Comparison of ENCODE assay signal across 21 cellular contexts in genomic region chr10:63005246-63005645, GRCh38.
A peak's percentile ranks its signal among the peaks of the same experiment; 100 is the strongest.
DNase-seq lines count a peak whose midpoint lies in the region; ATAC-seq and TF ChIP-seq lines count a peak whose summit lies in the region.
"Had no signal": no experiment of that assay in that cellular context is flagged by ENCODE, and none has a peak within 500 bp of the region (broad histone marks: within the 10 kb centered on the region; RNA-seq: fewer than 3 reads in every experiment).

No MANE protein-coding gene starts in this region.

- DNase-seq in stimulated activated naive CD8-positive, alpha-beta T cell treated with anti-CD3 and anti-CD28 coated beads, Interleukin-15, amount 100 ng/mL, for 72 hours = no peak
- DNase-seq in stimulated activated naive CD8-positive, alpha-beta T cell treated with anti-CD3 and anti-CD28 coated beads, Interleukin-15, Interleukin-2, amounts not matched to agents 100 U/mL and 50 U/mL, for 24 hours = no peak
- DNase-seq in RWPE1 (ENCODE audit: low spot score) (peak; percentile 25), fibroblast of lung (ENCODE audit: low read depth in 2 of 2) (peak; percentile 84 to 92), NCI-H1417 treated with DMSO at 0.1 percent for 48 hours (lab: John Stamatoyannopoulos, UW) (no peak), NCI-H1436 treated with DMSO at 0.1 percent for 48 hours (lab: John Stamatoyannopoulos, UW) (no peak)
- DNase-seq: activated naive CD8-positive, alpha-beta T cell treated with anti-CD3 and anti-CD28 coated beads, Interleukin-2, amount 10 ng/mL, durations not matched to agents 7 days and 5 days; activated T-cell treated with anti-CD3 and anti-CD28 coated beads for 4 hours; AML-193; Calu3; esophagus squamous epithelium; KBM-7; NCI-H187 treated with DMSO at 0.1 percent for 48 hours; NCI-H510A treated with DMSO at 0.1 percent for 48 hours; Peyer's patch; stimulated activated naive B cell treated with anti-CD40 and anti-IgM and Interleukin-4, amounts not matched to agents 10 μg/mL and 1 μg/mL and 100 μg/mL, for 72 hours had no signal

- H3K27ac ChIP-seq in RWPE1 (no peak overlapping the region), fibroblast of lung (ENCODE audit: insufficient read depth, low read length) (no peak overlapping the region)
- H3K27ac ChIP-seq: esophagus squamous epithelium, neural progenitor cell, Peyer's patch had no signal

- no peak overlapping the region for H3K4me3 ChIP-seq in fibroblast of lung (replicated peaks in 1 of 4; ENCODE audit: control extremely low read depth in 1 of 4, insufficient read depth in 1 of 4, low read depth in 3 of 4, low read length in 4 of 4)
- H3K4me3 ChIP-seq: esophagus squamous epithelium, neural progenitor cell, Peyer's patch had no signal

- H3K9me3 Mint-ChIP-seq in stimulated activated naive CD8-positive, alpha-beta T cell treated with anti-CD3 and anti-CD28 coated beads, Interleukin-15, amount 100 ng/mL, for 72 hours = no peaks in the 10 kb centered on the region
- H3K9me3 Mint-ChIP-seq: activated naive CD8-positive, alpha-beta T cell treated with anti-CD3 and anti-CD28 coated beads, Interleukin-2, amount 10 ng/mL, durations not matched to agents 7 days and 5 days; neural progenitor cell; stimulated activated naive B cell treated with anti-CD40 and anti-IgM and Interleukin-4, amounts not matched to agents 10 μg/mL and 1 μg/mL and 100 μg/mL, for 72 hours had no signal

- POLR2A ChIA-PET in RWPE1 (lab: Yijun Ruan, JAX; ENCODE audit: low non-redundant PET) = no interaction called here

- H3K79me2 ChIP-seq in fibroblast of lung (ENCODE audit: control insufficient read depth, insufficient read depth, low read length) = no peaks in the 10 kb centered on the region

- peaks cover 2% of the 10 kb centered on the region for H3K4me1 ChIP-seq in fibroblast of lung (ENCODE audit: control insufficient read depth, extremely low read depth, insufficient read depth, low read length)
- H3K4me1 ChIP-seq: esophagus squamous epithelium, Peyer's patch had no signal

- H3K27ac Mint-ChIP-seq in stimulated activated naive CD8-positive, alpha-beta T cell treated with anti-CD3 and anti-CD28 coated beads, Interleukin-15, amount 100 ng/mL, for 72 hours = no peak overlapping the region
- H3K27ac Mint-ChIP-seq: activated naive CD8-positive, alpha-beta T cell treated with anti-CD3 and anti-CD28 coated beads, Interleukin-2, amount 10 ng/mL, durations not matched to agents 7 days and 5 days; neural progenitor cell; stimulated activated naive B cell treated with anti-CD40 and anti-IgM and Interleukin-4, amounts not matched to agents 10 μg/mL and 1 μg/mL and 100 μg/mL, for 72 hours had no signal

- no peak overlapping the region for H3K9ac ChIP-seq in fibroblast of lung (ENCODE audit: insufficient read depth, low read length)
- H3K9ac ChIP-seq: neural progenitor cell had no signal

- TF ChIP-seq CTCF in RWPE1 (conservative IDR thresholded peaks at IDR 0.05; ENCODE audit: low read depth) (no peak), fibroblast of lung (conservative IDR thresholded peaks at IDR 0.05 in 1 of 2, IDR thresholded peaks at IDR 0.05 in 1 of 2; ENCODE audit: low read depth in 1 of 2, low read length in 2 of 2) (no peak)

- peak; percentile 48 for ATAC-seq in stimulated activated naive CD8-positive, alpha-beta T cell treated with anti-CD3 and anti-CD28 coated beads, Interleukin-15, amount 100 ng/mL, for 72 hours
- no peak for ATAC-seq in stimulated activated naive CD8-positive, alpha-beta T cell treated with anti-CD3 and anti-CD28 coated beads, Interleukin-15, Interleukin-2, amounts not matched to agents 100 U/mL and 50 U/mL, for 24 hours
- ATAC-seq in HG03196 (IDR thresholded peaks at IDR 0.05; ENCODE audit: unreplicated experiment) (no peak), esophagus mucosa (no peak)
- ATAC-seq: activated CD4-positive, CD25-positive, alpha-beta regulatory T cell treated with anti-CD3 and anti-CD28 coated beads, Interleukin-2, amount 50 U/mL, for 24 hours; sciatic nerve; stimulated activated naive B cell treated with anti-CD40 and anti-IgM and Interleukin-4, amounts not matched to agents 10 μg/mL and 1 μg/mL and 100 μg/mL, for 72 hours had no signal

- H3K4me1 Mint-ChIP-seq in stimulated activated naive CD8-positive, alpha-beta T cell treated with anti-CD3 and anti-CD28 coated beads, Interleukin-15, amount 100 ng/mL, for 72 hours = no peaks in the 10 kb centered on the region
- H3K4me1 Mint-ChIP-seq: activated naive CD8-positive, alpha-beta T cell treated with anti-CD3 and anti-CD28 coated beads, Interleukin-2, amount 10 ng/mL, durations not matched to agents 7 days and 5 days; neural progenitor cell had no signal

- no peaks in the 10 kb centered on the region for H3K9me3 ChIP-seq in fibroblast of lung (ENCODE audit: control insufficient read depth, insufficient read depth, low read depth, low read length)
- H3K9me3 ChIP-seq: esophagus squamous epithelium, Peyer's patch had no signal

- CTCF ChIA-PET in RWPE1 (lab: Yijun Ruan, JAX) = interaction anchor here (1.1 kb wide), 1 partner anchor 152 kb away, joined by 9 read pairs; no protein-coding TSS in a partner anchor

- H3K4me2 ChIP-seq in fibroblast of lung (ENCODE audit: extremely low read depth, insufficient read depth, low read length) = no peak overlapping the region
- H3K4me2 ChIP-seq: neural progenitor cell had no signal

- peaks cover 41% of the 10 kb centered on the region for H3K27me3 Mint-ChIP-seq in stimulated activated naive CD8-positive, alpha-beta T cell treated with anti-CD3 and anti-CD28 coated beads, Interleukin-15, amount 100 ng/mL, for 72 hours

- no peaks in the 10 kb centered on the region for H3K36me3 ChIP-seq in fibroblast of lung (ENCODE audit: control insufficient read depth, insufficient read depth, low read length)
- H3K36me3 ChIP-seq: esophagus squamous epithelium, neural progenitor cell, Peyer's patch had no signal

- no peak overlapping the region for H3K4me3 Mint-ChIP-seq in stimulated activated naive CD8-positive, alpha-beta T cell treated with anti-CD3 and anti-CD28 coated beads, Interleukin-15, amount 100 ng/mL, for 72 hours
- H3K4me3 Mint-ChIP-seq: activated naive CD8-positive, alpha-beta T cell treated with anti-CD3 and anti-CD28 coated beads, Interleukin-2, amount 10 ng/mL, durations not matched to agents 7 days and 5 days; neural progenitor cell; stimulated activated naive B cell treated with anti-CD40 and anti-IgM and Interleukin-4, amounts not matched to agents 10 μg/mL and 1 μg/mL and 100 μg/mL, for 72 hours had no signal

- no peak overlapping the region for H2AFZ ChIP-seq in fibroblast of lung (ENCODE audit: low read length)
- H2AFZ ChIP-seq: neural progenitor cell had no signal

- no peaks in the 10 kb centered on the region for H3K27me3 ChIP-seq in fibroblast of lung (ENCODE audit: control insufficient read depth, insufficient read depth, low read length)
- H3K27me3 ChIP-seq: esophagus squamous epithelium, neural progenitor cell, Peyer's patch had no signal

- no peaks in the 10 kb centered on the region for H4K20me1 ChIP-seq in fibroblast of lung (ENCODE audit: control insufficient read depth, extremely low read depth, insufficient read depth, low read length)

Comparison
In these comparisons a context has a peak if more than half of its experiments do, and no peak if none do; other contexts are left out.
1. DNase-seq: peak in RWPE1 (single experiment) and fibroblast of lung (2 of 2); none in stimulated activated naive CD8-positive, alpha-beta T cell treated with anti-CD3 and anti-CD28 coated beads, Interleukin-15, amount 100 ng/mL, for 72 hours (0 of 2), stimulated activated naive CD8-positive, alpha-beta T cell treated with anti-CD3 and anti-CD28 coated beads, Interleukin-15, Interleukin-2, amounts not matched to agents 100 U/mL and 50 U/mL, for 24 hours (single experiment), NCI-H1417 treated with DMSO at 0.1 percent for 48 hours (single experiment) and NCI-H1436 treated with DMSO at 0.1 percent for 48 hours (single experiment).